In genomic region chr6:133551847-133552331, GRCh38 we compare ENCODE assay signal across 1 cellular context.
TF ChIP-seq lines count a peak whose summit lies in the region.

No MANE protein-coding gene starts in this region.

TF ChIP-seq in IMR-90, 13 proteins besides CTCF, POLR2A, EP300 and RAD21 (continued from another document):
- no peak for TF ChIP-seq ELK1 (IDR thresholded peaks at IDR 0.05; ENCODE audit: borderline replicate concordance, low read depth, low read length)
- TF ChIP-seq USF2 (IDR thresholded peaks at IDR 0.05; ENCODE audit: low read depth, low read length) = peak; percentile 39; the same call in 1 of the 2 replicates
- TF ChIP-seq FOS (IDR thresholded peaks at IDR 0.05; ENCODE audit: low read depth, low read length) = peak; percentile 90
